Comparison of ENCODE assay signal across 11 cellular contexts in the genomic region with DNA sequence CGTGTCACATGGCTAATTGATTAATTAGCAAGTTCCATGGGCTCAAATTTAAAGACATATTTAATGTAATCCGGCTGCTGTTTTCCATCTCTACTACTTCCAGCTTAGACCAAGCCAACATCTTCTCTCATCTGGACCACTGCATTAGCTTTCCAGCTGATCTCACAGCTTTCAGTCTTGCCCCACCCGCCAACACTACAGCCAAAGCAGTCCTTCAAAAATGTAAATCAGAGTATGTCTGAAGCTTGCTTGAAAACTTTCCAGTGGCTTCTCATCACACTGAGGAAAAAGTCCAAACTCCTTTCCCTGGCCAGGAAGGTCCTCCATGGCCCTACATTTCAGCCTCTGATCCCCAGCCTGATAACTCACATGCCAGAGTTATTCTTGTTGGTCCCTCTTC. TPM values are rescaled to one million over a fixed set of nuclear protein-coding genes. Genes with fewer than 3 reads are reported as not detected.
DNase-seq lines count a peak whose midpoint lies in the region; ATAC-seq and TF ChIP-seq lines count a peak whose summit lies in the region.
"Had no signal": no experiment of that assay in that cellular context is flagged by ENCODE, and none has a peak within 500 bp of the region (broad histone marks: within the 10 kb centered on the region; RNA-seq: fewer than 3 reads in every experiment).

No MANE protein-coding gene starts in this region.

- 94% methylated on average over 3 of the region's 3 CpGs for whole genome bisulfite sequencing in SK-N-SH (ENCODE audit: low lambda C conversion rate)
- 90 to 93% methylated on average over 3 of the region's 3 CpGs for WGBS in endodermal cell (ENCODE audit: insufficient coverage in 1 of 2, insufficient read length in 1 of 2), 2 experiments

- TF ChIP-seq EP300 in SK-N-SH (IDR thresholded peaks at IDR 0.05; ENCODE audit: borderline replicate concordance in 1 of 2, low read depth in 1 of 2, low read length in 1 of 2): no peak

- no peak overlapping the region for H3K4me3 ChIP-seq in left lung
- no peak overlapping the region for H3K4me3 ChIP-seq in SK-N-SH (ENCODE audit: low read depth in 2 of 2, low read length in 1 of 2)
- no peak overlapping the region for H3K4me3 ChIP-seq in endodermal cell (ENCODE audit: low read length)

- H3K27me3 ChIP-seq in left lung (no peaks in the 10 kb centered on the region), SK-N-SH (ENCODE audit: insufficient read depth) (no peaks in the 10 kb centered on the region), endodermal cell (ENCODE audit: control insufficient read depth, insufficient read depth, low read length, poor library complexity, severe bottlenecking) (no peaks in the 10 kb centered on the region)

- no peaks in the 10 kb centered on the region for H3K79me2 ChIP-seq in SK-N-SH (ENCODE audit: insufficient read depth)

- H3K4me3 Mint-ChIP-seq in central memory CD8-positive, alpha-beta T cell: no peak overlapping the region
- H3K4me3 Mint-ChIP-seq in endodermal cell: no peak overlapping the region
- H3K4me3 Mint-ChIP-seq in WTC11: no peak overlapping the region

- H3F3A ChIP-seq in SK-N-SH (replicated peaks; ENCODE audit: insufficient read depth): peaks cover 3% of the 10 kb centered on the region

- TF ChIP-seq CTCF in left lung (IDR thresholded peaks at IDR 0.05) (no peak), SK-N-SH (IDR thresholded peaks at IDR 0.05) (no peak), endodermal cell (conservative IDR thresholded peaks at IDR 0.05) (no peak), WTC11 (IDR thresholded peaks at IDR 0.05) (no peak)

- no peaks in the 10 kb centered on the region for H3K9me2 ChIP-seq in SK-N-SH

- no peaks in the 10 kb centered on the region for H3K4me1 Mint-ChIP-seq in central memory CD8-positive, alpha-beta T cell
- H3K4me1 Mint-ChIP-seq in endodermal cell (peaks cover 10% of the 10 kb centered on the region), WTC11 (peaks cover 44% of the 10 kb centered on the region)

- ATAC-seq in Right ventricle myocardium superior (ENCODE audit: poor library complexity) (peak; percentile 58), left lung (peak; percentile 17), WTC11 (no peak)
- no peak for ATAC-seq in central memory CD8-positive, alpha-beta T cell (replicated peaks; ENCODE audit: extremely low read depth, poor library complexity, severe bottlenecking)

- H3K9me3 Mint-ChIP-seq in central memory CD8-positive, alpha-beta T cell: no peaks in the 10 kb centered on the region
- H3K9me3 Mint-ChIP-seq in endodermal cell (no peaks in the 10 kb centered on the region), WTC11 (no peaks in the 10 kb centered on the region)

- no peak for DNase-seq in Right ventricle myocardium superior
- no peak for DNase-seq in cardiac septum (ENCODE audit: low spot score)
- DNase-seq in central memory CD8-positive, alpha-beta T cell (ENCODE audit: low spot score in 2 of 2): no peak
- DNase-seq in left lung: no peak
- DNase-seq in NCI-H1105 treated with DMSO at 0.1 percent for 48 hours (lab: John Stamatoyannopoulos, UW): no peak
- no peak for DNase-seq in SK-N-SH
- DNase-seq in endodermal cell: no peak
- no peak for DNase-seq in WTC11 (ENCODE audit: low spot score)
- DNase-seq: NCI-H1436, NCI-H2029 treated with DMSO at 0.1 percent for 48 hours, NCI-H510A treated with DMSO at 0.1 percent for 48 hours had no signal

- no peaks in the 10 kb centered on the region for H4K20me1 ChIP-seq in SK-N-SH (ENCODE audit: insufficient read depth)

- H3K27ac ChIP-seq in left lung (no peak overlapping the region), SK-N-SH (ENCODE audit: low read depth in 2 of 2, low read length in 1 of 2) (no peak overlapping the region), endodermal cell (ENCODE audit: low read depth, low read length) (no peak overlapping the region)

- H2AFZ ChIP-seq in SK-N-SH (ENCODE audit: low read depth): no peak overlapping the region

- CTCF ChIA-PET in SK-N-SH (lab: Yijun Ruan, JAX): interaction anchor here (1.2 kb wide), 1 partner anchor 329 kb away, joined by 3 read pairs; no protein-coding TSS in a partner anchor
- CTCF ChIA-PET in WTC11 (lab: Charles Lee): no interaction called here

- no peak for TF ChIP-seq RAD21 in SK-N-SH (IDR thresholded peaks at IDR 0.05; ENCODE audit: low read length)

- intact Hi-C loops in Right ventricle myocardium superior (cut with DNase I) (no loop called here), cardiac septum (cut with DNase I) (no loop called here), left lung (cut with DNase I) (no loop called here)

- H3K4me2 ChIP-seq in SK-N-SH: no peak overlapping the region

- H3K36me3 Mint-ChIP-seq in central memory CD8-positive, alpha-beta T cell (ENCODE audit: insufficient read depth): peaks cover 39% of the 10 kb centered on the region
- peaks cover 60% of the 10 kb centered on the region for H3K36me3 Mint-ChIP-seq in endodermal cell (ENCODE audit: low read depth)
- peaks cover 42% of the 10 kb centered on the region for H3K36me3 Mint-ChIP-seq in WTC11

- H3K4me1 ChIP-seq in left lung (peaks cover 0 to 3% of the 10 kb centered on the region in 2 donors), SK-N-SH (ENCODE audit: control insufficient read depth in 1 of 2, insufficient read depth in 2 of 2, low read depth in 1 of 2, low read length in 1 of 2) (peaks cover 0 to 10% of the 10 kb centered on the region in 2 experiments; a peak in 1 of 4 replicates), endodermal cell (ENCODE audit: control insufficient read depth, insufficient read depth, low read length) (no peaks in the 10 kb centered on the region)

- no peak overlapping the region for H3K9ac ChIP-seq in SK-N-SH
- no peak overlapping the region for H3K9ac ChIP-seq in endodermal cell (ENCODE audit: extremely low read depth, low read length, poor library complexity, severe bottlenecking)

- no peaks in the 10 kb centered on the region for H3K27me3 Mint-ChIP-seq in central memory CD8-positive, alpha-beta T cell
- no peaks in the 10 kb centered on the region for H3K27me3 Mint-ChIP-seq in endodermal cell (ENCODE audit: insufficient read depth)
- H3K27me3 Mint-ChIP-seq in WTC11 (ENCODE audit: low read depth): no peaks in the 10 kb centered on the region

- H3K9me3 ChIP-seq in left lung (no peaks in the 10 kb centered on the region), SK-N-SH (no peaks in the 10 kb centered on the region), endodermal cell (ENCODE audit: control insufficient read depth, low read length) (no peaks in the 10 kb centered on the region)

- peak overlapping the region; percentile 12 for H3K27ac Mint-ChIP-seq in central memory CD8-positive, alpha-beta T cell (ENCODE audit: low read depth)
- no peak overlapping the region for H3K27ac Mint-ChIP-seq in endodermal cell
- H3K27ac Mint-ChIP-seq in WTC11: no peak overlapping the region

- H3K36me3 ChIP-seq in left lung (peaks cover 0 to 56% of the 10 kb centered on the region in 2 donors), SK-N-SH (replicated peaks in 1 of 2; ENCODE audit: control insufficient read depth in 1 of 2, insufficient read depth in 2 of 2, low read length in 1 of 2) (peaks cover 41 to 42% of the 10 kb centered on the region in 2 experiments), endodermal cell (ENCODE audit: control insufficient read depth, insufficient read depth, low read length) (peaks cover 70% of the 10 kb centered on the region)

- POLR2A ChIA-PET in SK-N-SH (lab: Yijun Ruan, JAX) (no interaction called here), WTC11 (lab: Charles Lee) (no interaction called here)

TF ChIP-seq in SK-N-SH, 30 proteins besides CTCF, POLR2A, EP300 and RAD21 (continues in another document):
- TF ChIP-seq POLR2AphosphoS5 (IDR thresholded peaks at IDR 0.05; ENCODE audit: low read depth, low read length) (no peak), NRF1 (IDR thresholded peaks at IDR 0.05; ENCODE audit: low read depth, low read length) (no peak), EZH2phosphoT487 (IDR thresholded peaks at IDR 0.05; ENCODE audit: borderline replicate concordance, low read depth) (no peak), RFX5 (IDR thresholded peaks at IDR 0.05; ENCODE audit: low read length) (no peak), SMC3 (IDR thresholded peaks at IDR 0.05; ENCODE audit: low read depth, low read length) (no peak), MEF2A (IDR thresholded peaks at IDR 0.05; ENCODE audit: borderline replicate concordance, low read depth) (no peak)
- TF ChIP-seq, protein P1, sequence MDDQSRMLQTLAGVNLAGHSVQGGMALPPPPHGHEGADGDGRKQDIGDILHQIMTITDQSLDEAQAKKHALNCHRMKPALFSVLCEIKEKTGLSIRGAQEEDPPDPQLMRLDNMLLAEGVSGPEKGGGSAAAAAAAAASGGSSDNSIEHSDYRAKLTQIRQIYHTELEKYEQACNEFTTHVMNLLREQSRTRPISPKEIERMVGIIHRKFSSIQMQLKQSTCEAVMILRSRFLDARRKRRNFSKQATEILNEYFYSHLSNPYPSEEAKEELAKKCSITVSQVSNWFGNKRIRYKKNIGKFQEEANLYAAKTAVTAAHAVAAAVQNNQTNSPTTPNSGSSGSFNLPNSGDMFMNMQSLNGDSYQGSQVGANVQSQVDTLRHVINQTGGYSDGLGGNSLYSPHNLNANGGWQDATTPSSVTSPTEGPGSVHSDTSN (IDR thresholded peaks at IDR 0.05): no peak

TF ChIP-seq in WTC11, 78 proteins besides CTCF, POLR2A, EP300 and RAD21 (continues in another document):
- TF ChIP-seq, protein P2, sequence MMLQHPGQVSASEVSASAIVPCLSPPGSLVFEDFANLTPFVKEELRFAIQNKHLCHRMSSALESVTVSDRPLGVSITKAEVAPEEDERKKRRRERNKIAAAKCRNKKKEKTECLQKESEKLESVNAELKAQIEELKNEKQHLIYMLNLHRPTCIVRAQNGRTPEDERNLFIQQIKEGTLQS (CRISPR knock-in tag; conservative IDR thresholded peaks at IDR 0.05): no peak
- TF ChIP-seq, protein P3, sequence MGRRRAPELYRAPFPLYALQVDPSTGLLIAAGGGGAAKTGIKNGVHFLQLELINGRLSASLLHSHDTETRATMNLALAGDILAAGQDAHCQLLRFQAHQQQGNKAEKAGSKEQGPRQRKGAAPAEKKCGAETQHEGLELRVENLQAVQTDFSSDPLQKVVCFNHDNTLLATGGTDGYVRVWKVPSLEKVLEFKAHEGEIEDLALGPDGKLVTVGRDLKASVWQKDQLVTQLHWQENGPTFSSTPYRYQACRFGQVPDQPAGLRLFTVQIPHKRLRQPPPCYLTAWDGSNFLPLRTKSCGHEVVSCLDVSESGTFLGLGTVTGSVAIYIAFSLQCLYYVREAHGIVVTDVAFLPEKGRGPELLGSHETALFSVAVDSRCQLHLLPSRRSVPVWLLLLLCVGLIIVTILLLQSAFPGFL (CRISPR knock-in tag; IDR thresholded peaks at IDR 0.05; ENCODE audit: borderline replicate concordance): no peak
- no peak for TF ChIP-seq CREM (CRISPR knock-in tag; IDR thresholded peaks at IDR 0.05)

RNA-seq across cellular contexts. Expression of a gene that starts 38.4 kb away (rescaled TPM):
- total RNA-seq in Right ventricle myocardium superior: 108 TPM
- 67.7 TPM for total RNA-seq in cardiac septum
- total RNA-seq in left lung: 10 to 100 TPM; 43.1 to 51.8 TPM
- 37.0 and 42.1 TPM in 2 replicates for polyA plus RNA-seq in SK-N-SH (2012; rRNA removed)
- polyA plus RNA-seq in SK-N-SH (2012; cell fraction: cytosol; rRNA removed): 47.8 and 64.8 TPM in 2 replicates
- polyA plus RNA-seq in SK-N-SH (2012; cell fraction: nucleus; rRNA removed): 23.2 and 23.4 TPM in 2 replicates
- total RNA-seq in endodermal cell: 10 to 100 TPM; 59.8 to 72.3 TPM
- 48.9 TPM for polyA plus RNA-seq in endodermal cell (2013, experiment 1 of 2)
- 45.7 TPM for polyA plus RNA-seq in endodermal cell (2013, experiment 2 of 2)
- total RNA-seq in WTC11 (2021): 46.4 to 48.3 TPM (median 47.4 TPM) in 3 replicates

Comparison
In these comparisons a context has a peak if more than half of its experiments do, and no peak if none do; other contexts are left out.
1. ATAC-seq: peak in Right ventricle myocardium superior (single experiment) and left lung (single experiment); none in central memory CD8-positive, alpha-beta T cell (single experiment) and WTC11 (single experiment).